In the genomic region with DNA sequence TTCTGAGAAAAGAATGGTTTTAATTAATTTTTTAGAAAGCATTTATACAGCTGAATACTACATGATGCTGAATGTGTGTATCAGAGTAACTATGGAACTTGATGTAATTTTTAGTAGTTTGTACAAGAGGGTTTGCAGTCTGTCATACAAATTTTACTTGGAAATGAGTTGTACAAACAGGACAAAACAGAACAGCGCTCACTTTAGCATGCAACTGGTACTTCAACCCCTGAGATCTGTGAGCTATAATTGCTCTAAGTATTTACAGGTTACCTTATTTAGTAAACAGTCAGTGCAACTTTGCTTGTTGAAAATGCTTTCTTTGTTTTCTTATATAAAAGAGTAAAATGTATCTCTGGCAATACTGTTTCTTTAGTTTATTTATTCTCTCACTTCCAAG, we compare ENCODE assay signal across 1 cellular context.
TF ChIP-seq lines count a peak whose summit lies in the region.

No MANE protein-coding gene starts in this region.

TF ChIP-seq in GM12878, 131 proteins besides CTCF, POLR2A, EP300 and RAD21 (continued from another document):
- TF ChIP-seq NFXL1 (IDR thresholded peaks at IDR 0.05; ENCODE audit: borderline replicate concordance): no peak
